ENCODE assay signal across 15 cellular contexts in the genomic region with DNA sequence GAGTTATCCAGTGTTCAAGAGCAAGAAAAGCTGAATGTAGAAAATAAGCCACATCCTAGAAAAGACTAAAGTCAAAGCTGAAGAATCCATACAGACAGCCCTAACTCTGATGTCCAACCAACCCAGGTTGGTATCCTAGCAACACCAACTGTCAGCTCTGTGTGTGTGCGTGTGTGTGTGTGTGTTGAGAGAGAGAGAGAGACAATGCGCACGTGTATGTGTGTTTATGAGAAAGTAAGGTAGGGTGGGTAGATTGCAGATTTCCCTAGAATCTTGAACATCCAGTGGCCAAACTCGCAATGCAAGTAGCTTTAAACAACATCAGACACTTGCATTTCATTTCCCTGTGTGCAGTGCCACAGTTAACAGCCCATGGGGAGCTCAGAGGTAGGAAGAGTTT.
"Had no signal": no experiment of that assay in that cellular context is flagged by ENCODE, and none has a peak within 500 bp of the region (broad histone marks: within the 10 kb centered on the region; RNA-seq: fewer than 3 reads in every experiment).

No MANE protein-coding gene starts in this region.

- H3K36me3 ChIP-seq: ascending aorta, colonic mucosa, neutrophil, pancreas, sigmoid colon, stomach had no signal

- H3K9me3 ChIP-seq: ascending aorta, colonic mucosa, neutrophil, pancreas, sigmoid colon, stomach had no signal

- H3K27me3 ChIP-seq: ascending aorta, colonic mucosa, neutrophil, pancreas, sigmoid colon, stomach had no signal

- H3K4me3 ChIP-seq: ascending aorta, colonic mucosa, pancreas, sigmoid colon, stomach had no signal

- DNase-seq: activated CD4-positive, alpha-beta T cell treated with anti-CD3 and anti-CD28 coated beads for 36 hours; activated CD4-positive, alpha-beta T cell treated with anti-CD3 and anti-CD28 coated beads, Interleukin-2, amount 50 U/mL, for 48 hours; activated gamma-delta T cell; colonic mucosa; erythroblast; head of caudate nucleus; kidney glomerular epithelial cell; left ventricle myocardium superior; pancreas; sigmoid colon; stimulated activated CD4-positive, alpha-beta T cell treated with anti-CD3 and anti-CD28 coated beads, Interleukin-4, amount 100 ng/mL, for 24 hours; stomach had no signal

- H3K27ac ChIP-seq: ascending aorta, colonic mucosa, neutrophil, pancreas, sigmoid colon, stomach had no signal

- ATAC-seq: activated CD4-positive, alpha-beta T cell treated with anti-CD3 and anti-CD28 coated beads for 36 hours; left ventricle myocardium superior; pancreas; stimulated activated effector memory CD8-positive, alpha-beta T cell treated with anti-CD3 and anti-CD28 coated beads, Interleukin-12 subunit alpha, Interleukin-12 subunit beta, amount 100 ng/mL, for 72 hours had no signal
